18 cellular contexts compared by ENCODE assay signal in genomic region chr7:72980382-72980781, GRCh38. TPM values are rescaled to one million over a fixed set of nuclear protein-coding genes. Genes with fewer than 3 reads are reported as not detected.
"Had no signal": no experiment of that assay in that cellular context is flagged by ENCODE, and none has a peak within 500 bp of the region (broad histone marks: within the 10 kb centered on the region; RNA-seq: fewer than 3 reads in every experiment).

No MANE protein-coding gene starts in this region.

RNA-seq across cellular contexts. Expression of gene TRIM74, which starts 11.1 kb away (rescaled TPM):
- total RNA-seq: activated CD8-positive, alpha-beta T cell treated with anti-CD3 and anti-CD28 coated beads for 36 hours had no signal
- polyA plus RNA-seq: aorta had no signal

RNA-seq across cellular contexts. Expression of gene SPDYE8, which starts 49.2 kb away (rescaled TPM):
- total RNA-seq: activated B cell treated with CpG ODN at 0.5 μM for 24 hours; activated CD4-positive, alpha-beta memory T cell treated with anti-CD3 and anti-CD28 coated beads for 36 hours; activated CD4-positive, alpha-beta T cell treated with anti-CD3 and anti-CD28 coated beads, Interleukin-2, amount 10 ng/mL, durations not matched to agents 24 days and 14 days; activated CD8-positive, alpha-beta memory T cell treated with anti-CD3 and anti-CD28 coated beads for 36 hours; activated CD8-positive, alpha-beta T cell treated with anti-CD3 and anti-CD28 coated beads for 36 hours; activated naive CD4-positive, alpha-beta T cell treated with anti-CD3 and anti-CD28 coated beads for 36 hours; activated naive CD4-positive, alpha-beta T cell treated with anti-CD3 and anti-CD28 coated beads, Interleukin-2, amount 50 U/mL, for 72 hours; activated naive CD8-positive, alpha-beta T cell treated with anti-CD3 and anti-CD28 coated beads for 36 hours; activated T-cell treated with anti-CD3 and anti-CD28 coated beads, Interleukin-2, amount 50 U/mL, for 4 hours; activated T-cell treated with anti-CD3 and anti-CD28 coated beads, Interleukin-2, amount 50 U/mL, for 72 hours; activated T-helper 1 cell treated with anti-CD3 and anti-CD28 coated beads, Interleukin-12 subunit alpha, Interleukin-12 subunit beta, Interleukin-2, Interleukin-4 antibody, amounts not matched to agents 30 ng/mL and 10 ng/mL and 1 ng/mL, durations not matched to agents 14 hours and 24 hours and 36 hours; activated T-helper 17 cell treated with anti-CD3 and anti-CD28 coated beads, Interleukin-2, amount 50 U/mL, for 72 hours; adrenal gland; aorta; astrocyte; body of pancreas; breast epithelium; cardiac septum had no signal
- polyA plus RNA-seq: adrenal gland, aorta had no signal
